ENCODE assay signal across 10 cellular contexts in the genomic region with DNA sequence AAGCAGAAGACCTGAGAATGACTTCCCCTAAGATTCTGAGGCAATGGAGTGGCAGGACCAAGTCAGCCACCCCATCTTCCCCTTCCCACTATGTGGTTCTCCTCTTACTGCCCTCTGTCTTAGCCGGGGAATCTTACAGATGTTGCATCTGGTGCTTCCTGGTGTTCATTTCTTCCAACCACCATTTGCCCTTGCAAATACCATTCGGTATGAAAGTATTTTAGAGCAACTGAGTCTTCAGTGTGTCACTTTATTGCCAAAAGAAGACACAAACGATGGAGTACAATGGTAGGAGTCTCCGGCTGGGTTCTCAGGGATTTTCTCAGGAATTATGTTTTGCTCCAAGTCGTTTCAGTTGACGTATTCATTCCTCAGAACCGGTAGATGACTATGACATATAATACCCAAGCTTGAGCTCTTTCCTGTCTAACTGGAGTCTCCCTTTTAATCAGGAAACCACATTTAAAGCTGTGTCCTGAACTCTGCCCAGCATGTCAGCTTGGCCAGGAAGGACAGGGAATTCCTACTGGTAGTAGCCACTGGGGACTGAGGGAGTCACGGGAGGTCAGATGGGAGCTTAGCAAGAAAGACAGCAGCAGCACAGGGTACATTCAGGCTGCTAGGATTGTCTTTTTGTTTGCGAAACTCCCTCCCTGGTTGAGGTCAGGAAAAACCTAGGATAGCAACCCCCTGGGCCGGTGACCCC.
DNase-seq lines count a peak whose midpoint lies in the region; ATAC-seq and TF ChIP-seq lines count a peak whose summit lies in the region.
"Had no signal": no experiment of that assay in that cellular context is flagged by ENCODE, and none has a peak within 500 bp of the region (broad histone marks: within the 10 kb centered on the region; RNA-seq: fewer than 3 reads in every experiment).

No MANE protein-coding gene starts in this region.

- 27 to 40% (median 33%) methylated on average over 10 of the region's 10 CpGs for WGBS in heart left ventricle, 4 donors

- no peaks in the 10 kb centered on the region for H3K9me3 ChIP-seq in heart left ventricle

- H3K36me3 ChIP-seq in heart left ventricle, result no peaks in the 10 kb centered on the region

- CTCF ChIA-PET in WTC11 (lab: Charles Lee), result interaction anchor here (0.7 to 1.0 kb wide), 3 partner anchors 11 to 69 kb away, joined by 3 to 4 read pairs (median 3); no protein-coding TSS in a partner anchor

- H3K27me3 ChIP-seq in heart left ventricle, result no peaks in the 10 kb centered on the region
- H3K27me3 ChIP-seq in dorsolateral prefrontal cortex, result no peaks in the 10 kb centered on the region

- no peak for ATAC-seq in WTC11
- peak; percentile 66 to 75 (median 66) for ATAC-seq in heart left ventricle
- ATAC-seq in GM18867 (IDR thresholded peaks at IDR 0.05; ENCODE audit: unreplicated experiment), result no peak

- TF ChIP-seq POLR2A in heart left ventricle (IDR thresholded peaks at IDR 0.05), result no peak

- H3K4me3 ChIP-seq in heart left ventricle, result peak overlapping the region in 2 of 12 donors; percentile 0 to 7
- H3K4me3 ChIP-seq in dorsolateral prefrontal cortex, result no peak overlapping the region

- intact Hi-C loops in heart left ventricle (cut with DNase I), result loop anchor here in 6 of 10 donors (2.0 to 5.0 kb wide), 4 partner anchors 21 to 87 kb away; a partner anchor contains a TSS
- intact Hi-C loops in dorsolateral prefrontal cortex (cut with DNase I), result no loop called here

- H3K4me1 ChIP-seq in heart left ventricle, result peaks cover 16 to 96% (median 63%) of the 10 kb centered on the region in 12 donors

- POLR2A ChIA-PET in WTC11 (lab: Charles Lee), result interaction anchor here (0.7 kb wide), 1 partner anchor 31 kb away, joined by 5 read pairs; no protein-coding TSS in a partner anchor

- no peak overlapping the region for H3K4me3 Mint-ChIP-seq in WTC11

- H3K27ac ChIP-seq in heart left ventricle (peak overlapping the region; percentile 38 to 90 (median 86)), dorsolateral prefrontal cortex (peak overlapping the region in 12 of 59 donors; percentile 4 to 66 (median 26))

- peak overlapping the region; percentile 27; the same call in 1 of the 2 replicates for H3K27ac Mint-ChIP-seq in WTC11

- peaks cover 36% of the 10 kb centered on the region for H3K4me1 Mint-ChIP-seq in WTC11

- H3K36me3 Mint-ChIP-seq in WTC11, result no peaks in the 10 kb centered on the region

- no peaks in the 10 kb centered on the region; the same call in 1 of the 2 replicates for H3K27me3 Mint-ChIP-seq in WTC11 (ENCODE audit: low read depth)

- peak; percentile 92 for DNase-seq in EL
- DNase-seq in WTC11 (ENCODE audit: low spot score), result no peak
- peak in 4 of 5 donors; percentile 66 to 76 (median 70) for DNase-seq in heart left ventricle
- peak; percentile 100 for DNase-seq in pulmonary artery endothelial cell (ENCODE audit: low read depth, low spot score)
- DNase-seq in stimulated activated CD8-positive, alpha-beta memory T cell treated with anti-CD3 and anti-CD28 coated beads, Interleukin-4, amount 100 ng/mL, for 48 hours, result no peak
- DNase-seq in dorsolateral prefrontal cortex, result no peak
- no peak for DNase-seq in DMS53 (lab: John Stamatoyannopoulos, UW)
- DNase-seq: DMS79 treated with DMSO at 0.1 percent for 48 hours, NCI-H1694 had no signal

- no peak for TF ChIP-seq CTCF in WTC11 (IDR thresholded peaks at IDR 0.05)
- no peak for TF ChIP-seq CTCF in heart left ventricle (IDR thresholded peaks at IDR 0.05)
- TF ChIP-seq CTCF in dorsolateral prefrontal cortex (IDR thresholded peaks at IDR 0.05 in 54 of 56, conservative IDR thresholded peaks at IDR 0.05 in 2 of 56; ENCODE audit: low read depth in 1 of 56, partially characterized antibody in 56 of 56), result no peak

- H3K9me3 Mint-ChIP-seq in WTC11, result no peaks in the 10 kb centered on the region

TF ChIP-seq in WTC11, 78 proteins besides CTCF, POLR2A, EP300 and RAD21:
- no peak for TF ChIP-seq ZNF263 (CRISPR knock-in tag; IDR thresholded peaks at IDR 0.05; ENCODE audit: low read depth)
- no peak for TF ChIP-seq FOXJ3 (CRISPR knock-in tag; IDR thresholded peaks at IDR 0.05; ENCODE audit: borderline replicate concordance)
- TF ChIP-seq ZNF671 (CRISPR knock-in tag; IDR thresholded peaks at IDR 0.05), result no peak
- TF ChIP-seq, protein P1, sequence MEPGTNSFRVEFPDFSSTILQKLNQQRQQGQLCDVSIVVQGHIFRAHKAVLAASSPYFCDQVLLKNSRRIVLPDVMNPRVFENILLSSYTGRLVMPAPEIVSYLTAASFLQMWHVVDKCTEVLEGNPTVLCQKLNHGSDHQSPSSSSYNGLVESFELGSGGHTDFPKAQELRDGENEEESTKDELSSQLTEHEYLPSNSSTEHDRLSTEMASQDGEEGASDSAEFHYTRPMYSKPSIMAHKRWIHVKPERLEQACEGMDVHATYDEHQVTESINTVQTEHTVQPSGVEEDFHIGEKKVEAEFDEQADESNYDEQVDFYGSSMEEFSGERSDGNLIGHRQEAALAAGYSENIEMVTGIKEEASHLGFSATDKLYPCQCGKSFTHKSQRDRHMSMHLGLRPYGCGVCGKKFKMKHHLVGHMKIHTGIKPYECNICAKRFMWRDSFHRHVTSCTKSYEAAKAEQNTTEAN (CRISPR knock-in tag; IDR thresholded peaks at IDR 0.05), result no peak

Comparison
In these comparisons a context has a peak if more than half of its experiments do, and no peak if none do; other contexts are left out.
1. DNase-seq: peak in EL (single experiment), heart left ventricle (4 of 5) and pulmonary artery endothelial cell (single experiment); none in WTC11 (single experiment), stimulated activated CD8-positive, alpha-beta memory T cell treated with anti-CD3 and anti-CD28 coated beads, Interleukin-4, amount 100 ng/mL, for 48 hours (single experiment), dorsolateral prefrontal cortex (0 of 10) and DMS53 (single experiment).
2. ATAC-seq: peak in heart left ventricle (4 of 4); none in WTC11 (single experiment) and GM18867 (single experiment).
3. intact Hi-C loops: an anchor here in heart left ventricle (2.0 to 5.0 kb wide); none called in dorsolateral prefrontal cortex.